ENCODE assay signal across 1 cellular context in genomic region chr4:74370912-74371311, GRCh38.
TF ChIP-seq lines count a peak whose summit lies in the region.

No MANE protein-coding gene starts in this region.

TF ChIP-seq in GM23338, 12 proteins besides CTCF, POLR2A, EP300 and RAD21 (continued from another document):
- TF ChIP-seq REST (IDR thresholded peaks at IDR 0.05; ENCODE audit: unreplicated experiment) (no peak), ZNF331 (CRISPR knock-in tag; IDR thresholded peaks at IDR 0.05; ENCODE audit: low read depth) (no peak), ZNF114 (CRISPR knock-in tag; IDR thresholded peaks at IDR 0.05) (no peak), STAT1 (IDR thresholded peaks at IDR 0.05; ENCODE audit: unreplicated experiment) (no peak)
- TF ChIP-seq, protein P1, sequence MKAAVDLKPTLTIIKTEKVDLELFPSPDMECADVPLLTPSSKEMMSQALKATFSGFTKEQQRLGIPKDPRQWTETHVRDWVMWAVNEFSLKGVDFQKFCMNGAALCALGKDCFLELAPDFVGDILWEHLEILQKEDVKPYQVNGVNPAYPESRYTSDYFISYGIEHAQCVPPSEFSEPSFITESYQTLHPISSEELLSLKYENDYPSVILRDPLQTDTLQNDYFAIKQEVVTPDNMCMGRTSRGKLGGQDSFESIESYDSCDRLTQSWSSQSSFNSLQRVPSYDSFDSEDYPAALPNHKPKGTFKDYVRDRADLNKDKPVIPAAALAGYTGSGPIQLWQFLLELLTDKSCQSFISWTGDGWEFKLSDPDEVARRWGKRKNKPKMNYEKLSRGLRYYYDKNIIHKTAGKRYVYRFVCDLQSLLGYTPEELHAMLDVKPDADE (IDR thresholded peaks at IDR 0.05) = no peak
